In the genomic region with DNA sequence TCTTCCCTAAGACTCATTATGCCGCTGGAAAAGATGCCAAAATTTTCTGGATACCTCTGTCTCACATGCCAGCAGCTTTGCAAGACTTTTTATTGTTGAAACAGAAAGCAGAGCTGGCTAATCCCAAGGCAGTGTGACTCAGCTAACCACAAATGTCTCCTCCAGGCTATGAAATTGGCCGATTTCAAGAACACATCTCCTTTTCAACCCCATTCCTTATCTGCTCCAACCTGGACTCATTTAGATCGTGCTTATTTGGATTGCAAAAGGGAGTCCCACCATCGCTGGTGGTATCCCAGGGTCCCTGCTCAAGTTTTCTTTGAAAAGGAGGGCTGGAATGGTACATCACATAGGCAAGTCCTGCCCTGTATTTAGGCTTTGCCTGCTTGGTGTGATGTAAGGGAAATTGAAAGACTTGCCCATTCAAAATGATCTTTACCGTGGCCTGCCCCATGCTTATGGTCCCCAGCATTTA, we compare ENCODE assay signal across 9 cellular contexts. TPM values are rescaled to one million over a fixed set of nuclear protein-coding genes. Genes with fewer than 3 reads are reported as not detected.
DNase-seq lines count a peak whose midpoint lies in the region; ATAC-seq and TF ChIP-seq lines count a peak whose summit lies in the region.
"Had no signal": no experiment of that assay in that cellular context is flagged by ENCODE, and none has a peak within 500 bp of the region (broad histone marks: within the 10 kb centered on the region; RNA-seq: fewer than 3 reads in every experiment).

No MANE protein-coding gene starts in this region.

- H3K27me3 ChIP-seq in MM.1S (replicated peaks; ENCODE audit: insufficient read depth, low read length) (no peaks in the 10 kb centered on the region), neutrophil (no peaks in the 10 kb centered on the region)

- DNase-seq in MM.1S (peak; percentile 57), astrocyte of the hippocampus (ENCODE audit: low read depth, low spot score) (peak; percentile 97), NCI-H345 (lab: John Stamatoyannopoulos, UW) (no peak), immature natural killer cell (no peak), C1 segment of cervical spinal cord (lab: John Stamatoyannopoulos, UW) (no peak)
- DNase-seq: kidney had no signal

- no peaks in the 10 kb centered on the region for H4K20me1 ChIP-seq in MM.1S (ENCODE audit: insufficient read depth, low read length)

- peaks cover 21% of the 10 kb centered on the region for H3F3A ChIP-seq in MM.1S (ENCODE audit: insufficient read depth, low read length)

- peak overlapping the region; percentile 48 for H3K4me3 ChIP-seq in MM.1S (ENCODE audit: low read length)
- peak overlapping the region; percentile 25 to 31 for H3K4me3 ChIP-seq in neutrophil (ENCODE audit: low read depth in 1 of 2, low read length in 1 of 2)

- H3K4me2 ChIP-seq in MM.1S (ENCODE audit: low read depth, low read length), result peak overlapping the region; percentile 69

- H3K27ac ChIP-seq in MM.1S (ENCODE audit: low read length) (peak overlapping the region; percentile 56; the same call in 1 of the 2 replicates), neutrophil (peak overlapping the region; percentile 78)

- no peaks in the 10 kb centered on the region for H3K36me3 Mint-ChIP-seq in immature natural killer cell

- H3K4me1 ChIP-seq in MM.1S (ENCODE audit: low read length) (peaks cover 32% of the 10 kb centered on the region), neutrophil (ENCODE audit: control insufficient read depth in 1 of 2, insufficient read depth in 1 of 2, low read depth in 1 of 2, low read length in 1 of 2) (peaks cover 74 to 80% of the 10 kb centered on the region in 2 experiments)

- peak overlapping the region; percentile 52 for H2AFZ ChIP-seq in MM.1S (ENCODE audit: low read length)

- no peaks in the 10 kb centered on the region for H3K9me2 ChIP-seq in MM.1S (replicated peaks; ENCODE audit: insufficient read depth, low read length)

- peak overlapping the region in 1 of 5 donors; percentile 18 for H3K4me3 Mint-ChIP-seq in immature natural killer cell

- H3K27me3 Mint-ChIP-seq in immature natural killer cell (ENCODE audit: low read depth in 3 of 3), result peaks cover 0 to 3% (median 3%) of the 10 kb centered on the region in 3 donors

- peaks cover 3 to 8% of the 10 kb centered on the region in 2 donors for H3K4me1 Mint-ChIP-seq in immature natural killer cell

- no peaks in the 10 kb centered on the region for H3K9me3 Mint-ChIP-seq in immature natural killer cell

- H3K9ac ChIP-seq in MM.1S (ENCODE audit: low read length), result peak overlapping the region; percentile 22; the same call in 1 of the 2 replicates

- H3K79me2 ChIP-seq in MM.1S (ENCODE audit: low read length), result no peaks in the 10 kb centered on the region

- H3K36me3 ChIP-seq in MM.1S (replicated peaks; ENCODE audit: insufficient read depth, low read length), result no peaks in the 10 kb centered on the region
- H3K36me3 ChIP-seq in neutrophil, result no peaks in the 10 kb centered on the region

- peak overlapping the region in 1 of 6 donors; percentile 13 for H3K27ac Mint-ChIP-seq in immature natural killer cell

- ATAC-seq in GM18868 (IDR thresholded peaks at IDR 0.05; ENCODE audit: unreplicated experiment) (peak; percentile 45), GM19452 (IDR thresholded peaks at IDR 0.05; ENCODE audit: unreplicated experiment) (no peak)

- H3K9me3 ChIP-seq in MM.1S (replicated peaks; ENCODE audit: insufficient read depth, low read length) (no peaks in the 10 kb centered on the region), neutrophil (no peaks in the 10 kb centered on the region)

- TF ChIP-seq CTCF in MM.1S (IDR thresholded peaks at IDR 0.05; ENCODE audit: low read length) (no peak), neutrophil (IDR thresholded peaks at IDR 0.05) (no peak)

RNA-seq across cellular contexts. Expression of a gene that starts 26.3 kb away (rescaled TPM):
- polyA plus RNA-seq in immature natural killer cell, result under 1 TPM in 1 of 3 donors, not detected in 2; 0.31 TPM

Comparison
In these comparisons a context has a peak if more than half of its experiments do, and no peak if none do; other contexts are left out.
1. DNase-seq: peak in MM.1S (single experiment) and astrocyte of the hippocampus (single experiment); none in NCI-H345 (single experiment), immature natural killer cell (0 of 3) and C1 segment of cervical spinal cord (0 of 14).